ENCODE assay signal across 8 cellular contexts in genomic region chr13:27379694-27380596, GRCh38. TPM values are rescaled to one million over a fixed set of nuclear protein-coding genes. Genes with fewer than 3 reads are reported as not detected.
A peak's percentile ranks its signal among the peaks of the same experiment; 100 is the strongest.
DNase-seq lines count a peak whose midpoint lies in the region; ATAC-seq and TF ChIP-seq lines count a peak whose summit lies in the region.

No MANE protein-coding gene starts in this region.

- peaks cover 6% of the 10 kb centered on the region for H3K4me1 Mint-ChIP-seq in activated naive CD8-positive, alpha-beta T cell treated with anti-CD3 and anti-CD28 coated beads, Interleukin-2, amount 10 ng/mL, durations not matched to agents 7 days and 5 days

- H3K36me3 ChIP-seq in hepatocyte (replicated peaks; ENCODE audit: insufficient read depth, low read depth): no peaks in the 10 kb centered on the region

- POLR2A ChIA-PET in activated naive CD8-positive, alpha-beta T cell treated with anti-CD3 and anti-CD28 coated beads, Interleukin-2, amount 10 ng/mL, durations not matched to agents 7 days and 5 days (lab: Charles Lee): interaction anchor here (1.0 kb wide), 1 partner anchor 447 kb away, joined by 3 read pairs; no protein-coding TSS in a partner anchor

- H3K4me3 Mint-ChIP-seq in activated naive CD8-positive, alpha-beta T cell treated with anti-CD3 and anti-CD28 coated beads, Interleukin-2, amount 10 ng/mL, durations not matched to agents 7 days and 5 days: no peak overlapping the region

- H3K27me3 ChIP-seq in hepatocyte: no peaks in the 10 kb centered on the region

- peak; percentile 77 for TF ChIP-seq CTCF in hepatocyte (IDR thresholded peaks at IDR 0.05; ENCODE audit: poor library complexity)

- DNase-seq in DMS 273 treated with DMSO at 0.1 percent for 48 hours (lab: John Stamatoyannopoulos, UW): peak; percentile 3
- DNase-seq in KG1 (lab: John Stamatoyannopoulos, UW): peak; percentile 31
- peak; percentile 58 to 88 for DNase-seq in SHP77 (lab: John Stamatoyannopoulos, UW)
- peak; percentile 76 for DNase-seq in activated naive CD8-positive, alpha-beta T cell treated with anti-CD3 and anti-CD28 coated beads, Interleukin-2, amount 10 ng/mL, durations not matched to agents 7 days and 5 days
- DNase-seq in hepatocyte (ENCODE audit: low spot score): peak; percentile 87
- DNase-seq in stimulated activated CD4-positive, alpha-beta T cell treated with anti-CD3 and anti-CD28 coated beads, Interleukin-15, amount 100 ng/mL, for 1 hour (ENCODE audit: low read depth in 1 of 2, low spot score in 1 of 2): peak; percentile 26 to 43

- no peaks in the 10 kb centered on the region for H4K20me1 ChIP-seq in hepatocyte (ENCODE audit: insufficient read depth, poor library complexity, severe bottlenecking)

- H3K27ac ChIP-seq in hepatocyte: no peak overlapping the region

- H3K36me3 Mint-ChIP-seq in activated naive CD8-positive, alpha-beta T cell treated with anti-CD3 and anti-CD28 coated beads, Interleukin-2, amount 10 ng/mL, durations not matched to agents 7 days and 5 days: no peaks in the 10 kb centered on the region

- no peak overlapping the region for H3K4me3 ChIP-seq in hepatocyte

- H3K79me2 ChIP-seq in hepatocyte: no peaks in the 10 kb centered on the region

- no peaks in the 10 kb centered on the region for H3K9me3 ChIP-seq in hepatocyte (ENCODE audit: low read depth)

- H2AFZ ChIP-seq in hepatocyte: no peak overlapping the region

- H3K27ac Mint-ChIP-seq in activated naive CD8-positive, alpha-beta T cell treated with anti-CD3 and anti-CD28 coated beads, Interleukin-2, amount 10 ng/mL, durations not matched to agents 7 days and 5 days: no peak overlapping the region

- peak; percentile 61 for ATAC-seq in activated naive CD8-positive, alpha-beta T cell treated with anti-CD3 and anti-CD28 coated beads, Interleukin-2, amount 10 ng/mL, durations not matched to agents 7 days and 5 days (ENCODE audit: low read depth)
- no peak for ATAC-seq in HG03432 (IDR thresholded peaks at IDR 0.05; ENCODE audit: unreplicated experiment)
- no peak for ATAC-seq in HG02763 (IDR thresholded peaks at IDR 0.05; ENCODE audit: unreplicated experiment)

- H3K9me2 ChIP-seq in hepatocyte (replicated peaks; ENCODE audit: insufficient read depth): no peaks in the 10 kb centered on the region

- WGBS in hepatocyte (ENCODE audit: low lambda C conversion rate, missing lambda C conversion rate): 34% methylated on average over 13 of the region's 13 CpGs

- no peaks in the 10 kb centered on the region for H3K9me3 Mint-ChIP-seq in activated naive CD8-positive, alpha-beta T cell treated with anti-CD3 and anti-CD28 coated beads, Interleukin-2, amount 10 ng/mL, durations not matched to agents 7 days and 5 days

- H3K4me2 ChIP-seq in hepatocyte: no peak overlapping the region

- H3K4me1 ChIP-seq in hepatocyte (ENCODE audit: insufficient read depth): no peaks in the 10 kb centered on the region

- peaks cover 25% of the 10 kb centered on the region for H3K27me3 Mint-ChIP-seq in activated naive CD8-positive, alpha-beta T cell treated with anti-CD3 and anti-CD28 coated beads, Interleukin-2, amount 10 ng/mL, durations not matched to agents 7 days and 5 days

RNA-seq across cellular contexts. Expression of gene GTF3A, which starts 44.5 kb away (rescaled TPM):
- 100 to 1,000 TPM; 159 to 173 TPM for total RNA-seq in activated naive CD8-positive, alpha-beta T cell treated with anti-CD3 and anti-CD28 coated beads, Interleukin-2, amount 10 ng/mL, durations not matched to agents 7 days and 5 days
- 63.2 and 77.1 TPM in 2 replicates for total RNA-seq in hepatocyte
- polyA plus RNA-seq in hepatocyte: 104 and 121 TPM in 2 replicates

Comparison
In these comparisons a context has a peak if more than half of its experiments do, and no peak if none do; other contexts are left out.
1. DNase-seq: peak in every context shown above with its lines; median percentile 87 in hepatocyte; 76 in activated naive CD8-positive, alpha-beta T cell treated with anti-CD3 and anti-CD28 coated beads, Interleukin-2, amount 10 ng/mL, durations not matched to agents 7 days and 5 days; 73 in SHP77; 34 in stimulated activated CD4-positive, alpha-beta T cell treated with anti-CD3 and anti-CD28 coated beads, Interleukin-15, amount 100 ng/mL, for 1 hour; 31 in KG1; 3 in DMS 273 treated with DMSO at 0.1 percent for 48 hours.